Comparison of ENCODE assay signal across 21 cellular contexts in genomic region chr21:42223826-42224575, GRCh38. TPM values are rescaled to one million over a fixed set of nuclear protein-coding genes. Genes with fewer than 3 reads are reported as not detected.
DNase-seq lines count a peak whose midpoint lies in the region; ATAC-seq lines count a peak whose summit lies in the region.
"Had no signal": no experiment of that assay in that cellular context is flagged by ENCODE, and none has a peak within 500 bp of the region (broad histone marks: within the 10 kb centered on the region; RNA-seq: fewer than 3 reads in every experiment).

No MANE protein-coding gene starts in this region.

- H3K27ac Mint-ChIP-seq in T-helper 17 cell (peak overlapping the region; percentile 65), naive B cell (peak overlapping the region in 4 of 6 donors; percentile 52 to 78 (median 66))
- no peak overlapping the region for H3K27ac Mint-ChIP-seq in activated CD4-positive, alpha-beta memory T cell treated with anti-CD3 and anti-CD28 coated beads for 36 hours

- POLR2A ChIA-PET in activated CD4-positive, alpha-beta memory T cell treated with anti-CD3 and anti-CD28 coated beads for 36 hours (lab: Charles Lee), result interaction anchor here (1.5 to 3.0 kb wide), 2 partner anchors 11 to 13 kb away, joined by 4 to 15 read pairs; no protein-coding TSS in a partner anchor

- intact Hi-C loops in activated CD4-positive, alpha-beta memory T cell treated with anti-CD3 and anti-CD28 coated beads for 36 hours (cut with micrococcal nuclease), result no loop called here

- peak; percentile 24 for DNase-seq in activated CD4-positive, CD25-positive, alpha-beta regulatory T cell treated with anti-CD3 and anti-CD28 coated beads, Interleukin-2, amount 50 U/mL, for 72 hours
- DNase-seq in T-helper 17 cell, result no peak
- no peak for DNase-seq in naive B cell
- peak; percentile 22 for DNase-seq in stimulated activated CD8-positive, alpha-beta memory T cell treated with anti-CD3 and anti-CD28 coated beads, Interleukin-4, amount 100 ng/mL, for 48 hours
- no peak for DNase-seq in HuH-7 (ENCODE audit: low spot score)
- DNase-seq in activated CD4-positive, alpha-beta memory T cell treated with anti-CD3 and anti-CD28 coated beads for 36 hours, result no peak
- DNase-seq: AML-193, COR-L47, DMS 273 treated with DMSO at 0.1 percent for 48 hours, IMR-90, Karpas-422, MM.1S, NCI-H1092 treated with DMSO at 0.1 percent for 48 hours, NCI-H146, NCI-H2081, NCI-H446 treated with DMSO at 0.1 percent for 48 hours, PC-9 had no signal

- H3K9me3 ChIP-seq in T-helper 17 cell (ENCODE audit: control insufficient read depth, low read length, poor library complexity, severe bottlenecking), result no peaks in the 10 kb centered on the region
- H3K9me3 ChIP-seq: SJSA1 had no signal

- no peak overlapping the region for H3K4me3 Mint-ChIP-seq in T-helper 17 cell
- H3K4me3 Mint-ChIP-seq in naive B cell, result peak overlapping the region in 1 of 8 donors; percentile 75
- no peak overlapping the region for H3K4me3 Mint-ChIP-seq in activated CD4-positive, alpha-beta memory T cell treated with anti-CD3 and anti-CD28 coated beads for 36 hours

- H3K9me3 Mint-ChIP-seq in naive B cell, result no peaks in the 10 kb centered on the region
- H3K9me3 Mint-ChIP-seq in activated CD4-positive, alpha-beta memory T cell treated with anti-CD3 and anti-CD28 coated beads for 36 hours, result no peaks in the 10 kb centered on the region

- H3K27me3 Mint-ChIP-seq in T-helper 17 cell (no peaks in the 10 kb centered on the region), naive B cell (peaks cover 0 to 5% (median 0%) of the 10 kb centered on the region in 3 donors)
- no peaks in the 10 kb centered on the region for H3K27me3 Mint-ChIP-seq in activated CD4-positive, alpha-beta memory T cell treated with anti-CD3 and anti-CD28 coated beads for 36 hours

- CTCF ChIA-PET in activated CD4-positive, alpha-beta memory T cell treated with anti-CD3 and anti-CD28 coated beads for 36 hours (lab: Charles Lee), result interaction anchor here (0.7 to 1.3 kb wide), 4 partner anchors 15 to 51 kb away, joined by 3 to 4 read pairs (median 3); no protein-coding TSS in a partner anchor

- peaks cover 34% of the 10 kb centered on the region for H3K4me1 Mint-ChIP-seq in T-helper 17 cell
- H3K4me1 Mint-ChIP-seq in naive B cell, result peaks cover 45 to 56% (median 54%) of the 10 kb centered on the region in 3 donors
- peaks cover 54% of the 10 kb centered on the region for H3K4me1 Mint-ChIP-seq in activated CD4-positive, alpha-beta memory T cell treated with anti-CD3 and anti-CD28 coated beads for 36 hours (ENCODE audit: low read depth)

- H3K36me3 Mint-ChIP-seq in T-helper 17 cell (ENCODE audit: low read depth) (peaks cover 8% of the 10 kb centered on the region), naive B cell (peaks cover 19 to 30% of the 10 kb centered on the region in 2 donors)
- H3K36me3 Mint-ChIP-seq in activated CD4-positive, alpha-beta memory T cell treated with anti-CD3 and anti-CD28 coated beads for 36 hours, result peaks cover 19% of the 10 kb centered on the region

- ATAC-seq in activated CD4-positive, CD25-positive, alpha-beta regulatory T cell treated with anti-CD3 and anti-CD28 coated beads, Interleukin-2, amount 50 U/mL, for 24 hours, result no peak
- ATAC-seq in T-helper 17 cell (no peak), naive B cell (ENCODE audit: low read depth in 2 of 2) (no peak), HG02973 (IDR thresholded peaks at IDR 0.05; ENCODE audit: unreplicated experiment) (no peak)

RNA-seq across cellular contexts. Expression of gene ABCG1, which starts 5.1 kb away (rescaled TPM):
- total RNA-seq in T-helper 17 cell, result 10 to 100 TPM; 43.4 to 75.0 TPM
- 10 to 100 TPM; 20.7 to 34.3 (median 25.1) TPM for polyA plus RNA-seq in naive B cell (ENCODE audit: low read depth in 6 of 6)
- 10 to 100 TPM; 22.2 to 24.6 TPM for total RNA-seq in activated CD4-positive, alpha-beta memory T cell treated with anti-CD3 and anti-CD28 coated beads for 36 hours
- total RNA-seq: HT1080 had no signal

Comparison
In these comparisons a context has a peak if more than half of its experiments do, and no peak if none do; other contexts are left out.
1. DNase-seq: peak in activated CD4-positive, CD25-positive, alpha-beta regulatory T cell treated with anti-CD3 and anti-CD28 coated beads, Interleukin-2, amount 50 U/mL, for 72 hours (single experiment) and stimulated activated CD8-positive, alpha-beta memory T cell treated with anti-CD3 and anti-CD28 coated beads, Interleukin-4, amount 100 ng/mL, for 48 hours (single experiment); none in T-helper 17 cell (0 of 3), naive B cell (single experiment), HuH-7 (single experiment) and activated CD4-positive, alpha-beta memory T cell treated with anti-CD3 and anti-CD28 coated beads for 36 hours (single experiment).